In the genomic region with DNA sequence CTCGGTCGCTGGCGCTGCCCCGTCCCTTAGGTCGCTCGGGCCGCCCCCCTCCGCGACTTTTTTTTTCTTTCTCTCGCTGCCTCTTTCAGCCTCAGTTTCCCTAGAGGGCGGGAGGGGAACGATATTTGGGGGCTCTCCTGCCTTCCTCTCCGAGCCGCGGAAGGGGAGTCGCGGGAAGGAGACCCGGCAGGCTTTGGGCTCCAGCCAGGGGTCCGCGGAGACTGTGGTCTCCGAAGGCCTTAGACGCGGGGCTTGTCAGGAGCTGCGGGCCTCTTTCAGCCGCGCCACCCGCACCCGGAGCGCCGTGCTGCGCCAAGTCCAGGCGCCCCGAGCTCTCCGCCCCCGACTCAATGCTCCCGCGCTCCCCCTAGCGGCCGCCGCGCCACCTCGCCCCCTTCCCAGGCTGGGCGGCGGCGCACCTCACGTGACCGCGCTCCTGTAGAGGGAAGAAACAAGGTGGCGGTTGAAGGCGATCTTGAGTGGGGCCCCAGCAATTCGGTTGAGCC, we compare ENCODE assay signal across 8 cellular contexts. TPM values are rescaled to one million over a fixed set of nuclear protein-coding genes. Genes with fewer than 3 reads are reported as not detected.
DNase-seq lines count a peak whose midpoint lies in the region; ATAC-seq and TF ChIP-seq lines count a peak whose summit lies in the region.

Gene LRRC37B, plus strand, starts transcription at position 427 of the 506 bp plus-strand sequence. CDS start 14,010 bp downstream, outside the sequence.

- ATAC-seq in GM21381 (IDR thresholded peaks at IDR 0.05; ENCODE audit: unreplicated experiment) = peak; percentile 78
- ATAC-seq in PC-3 = peak; percentile 89

- H3K4me2 ChIP-seq in PC-3 (ENCODE audit: low read length) = peak within 1 kb of the TSS; percentile 97

- no peaks in the 10 kb centered on the region for H3K27me3 ChIP-seq in PC-3 (ENCODE audit: low read length)
- H3K27me3 ChIP-seq in esophagus (ENCODE audit: control insufficient read depth in 1 of 2, insufficient read depth in 2 of 2, low read length in 2 of 2) = no peaks in the 10 kb centered on the region
- no peaks in the 10 kb centered on the region for H3K27me3 ChIP-seq in muscle layer of colon (ENCODE audit: control insufficient read depth in 1 of 2, insufficient read depth in 2 of 2, low read length in 2 of 2)

- peak within 1 kb of the TSS; percentile 7 for H3K27ac ChIP-seq in PC-3 (ENCODE audit: low read length)
- H3K27ac ChIP-seq in esophagus (ENCODE audit: low read depth in 2 of 2, low read length in 1 of 2) = peak within 1 kb of the TSS; percentile 64 to 68
- H3K27ac ChIP-seq in muscle layer of colon (ENCODE audit: low read depth, low read length) = peak within 1 kb of the TSS; percentile 56

- intact Hi-C loops in PC-3 (cut with micrococcal nuclease) = loop anchor here (5.0 kb wide), 2 partner anchors 60 to 130 kb away; no protein-coding TSS in a partner anchor

- H3K79me2 ChIP-seq in PC-3 (ENCODE audit: low read length) = peaks cover 39% of the 10 kb centered on the region

- WGBS in esophagus, 2 donors = 1% methylated on average over 48 to 51 of the region's 51 CpGs

- no peaks in the 10 kb centered on the region for H3K9me3 ChIP-seq in PC-3 (ENCODE audit: low read length)
- H3K9me3 ChIP-seq in esophagus (ENCODE audit: control insufficient read depth in 2 of 2, insufficient read depth in 1 of 2, low read depth in 1 of 2, low read length in 1 of 2) = no peaks in the 10 kb centered on the region
- no peaks in the 10 kb centered on the region for H3K9me3 ChIP-seq in muscle layer of colon (ENCODE audit: low read length)

- peak; percentile 61 for TF ChIP-seq CTCF in PC-3 (conservative IDR thresholded peaks at IDR 0.05; ENCODE audit: low read depth, low read length)

- DNase-seq in COLO829 (ENCODE audit: low spot score) (peak; percentile 56), HuH-7 (ENCODE audit: low spot score) (peak; percentile 71), PC-3 (peak; percentile 75), activated T-cell treated with anti-CD3 and anti-CD28 coated beads for 48 hours (ENCODE audit: low read depth) (peak; percentile 91)
- DNase-seq in stimulated activated CD8-positive, alpha-beta memory T cell treated with anti-CD3 and anti-CD28 coated beads, Interleukin-7, amount 100 ng/mL, for 1 hour (ENCODE audit: low read depth in 2 of 2) = peak; percentile 78 to 85

- no TSS peak for BruUV-seq in PC-3 (replicated peaks; lab: Mats Ljungman, UMichigan)

- no peaks in the 10 kb centered on the region for H4K20me1 ChIP-seq in PC-3 (ENCODE audit: low read length)

- H3K4me1 ChIP-seq in PC-3 (ENCODE audit: insufficient read depth, low read length) = no peaks in the 10 kb centered on the region
- peaks cover 0 to 3% of the 10 kb centered on the region in 2 donors for H3K4me1 ChIP-seq in esophagus (ENCODE audit: control insufficient read depth in 2 of 2, insufficient read depth in 2 of 2, low read length in 1 of 2)
- H3K4me1 ChIP-seq in muscle layer of colon (ENCODE audit: insufficient read depth, low read length) = peaks cover 11% of the 10 kb centered on the region

- H3K36me3 ChIP-seq in PC-3 (ENCODE audit: low read depth, low read length) (no peaks in the 10 kb centered on the region), esophagus (ENCODE audit: control insufficient read depth in 2 of 2, insufficient read depth in 2 of 2, low read length in 1 of 2) (no peaks in the 10 kb centered on the region), muscle layer of colon (ENCODE audit: insufficient read depth, low read length) (no peaks in the 10 kb centered on the region)

- H3K4me3 ChIP-seq in PC-3 (ENCODE audit: low read length) (peak within 1 kb of the TSS; percentile 95), esophagus (ENCODE audit: low read depth in 1 of 2, low read length in 2 of 2) (peak within 1 kb of the TSS; percentile 82 to 85), muscle layer of colon (ENCODE audit: low read depth in 1 of 2, low read length in 2 of 2) (peak within 1 kb of the TSS; percentile 74 to 88)

- POLR2A ChIA-PET in PC-3 (lab: Charles Lee; ENCODE audit: unreplicated experiment) = interaction anchor here (0.6 kb wide), 1 partner anchor 155 kb away, joined by 3 read pairs; no protein-coding TSS in a partner anchor

- CTCF ChIA-PET in PC-3 (lab: Charles Lee) = interaction anchor here (0.6 to 0.8 kb wide), 2 partner anchors 66 to 88 kb away, joined by 6 to 8 read pairs; no protein-coding TSS in a partner anchor

- H2AFZ ChIP-seq in PC-3 (ENCODE audit: low read length) = peak within 1 kb of the TSS; percentile 84

- no peaks in the 10 kb centered on the region for H3F3A ChIP-seq in PC-3 (ENCODE audit: low read length, unreplicated experiment)

- H3K9ac ChIP-seq in PC-3 (ENCODE audit: low read length) = peak within 1 kb of the TSS; percentile 76
- peak within 1 kb of the TSS; percentile 68 for H3K9ac ChIP-seq in muscle layer of colon (ENCODE audit: low read length)

- H3K9me2 ChIP-seq in PC-3 (replicated peaks; ENCODE audit: low read length) = no peaks in the 10 kb centered on the region

RNA-seq across cellular contexts. Expression of gene LRRC37B, which starts in this region (rescaled TPM):
- 7.4 and 9.5 TPM in 2 replicates for total RNA-seq in PC-3 (2014; rRNA removed)
- polyA plus RNA-seq in esophagus = 10 to 100 TPM in 1 of 2 donors, 1 to 10 TPM in 1; 6.1 to 14.2 TPM

Comparison
In these comparisons a context has a peak if more than half of its experiments do, and no peak if none do; other contexts are left out.
1. Peak in every context shown above with its lines: DNase-seq, ATAC-seq, H3K4me3 ChIP-seq and H3K27ac ChIP-seq.
2. H3K27ac ChIP-seq: peak in every context shown above with its lines; median percentile 66 in esophagus; 56 in muscle layer of colon; 7 in PC-3.